16 cellular contexts compared by ENCODE assay signal in genomic region chr3:79724206-79724605, GRCh38. TPM values are rescaled to one million over a fixed set of nuclear protein-coding genes. Genes with fewer than 3 reads are reported as not detected.
DNase-seq lines count a peak whose midpoint lies in the region; ATAC-seq and TF ChIP-seq lines count a peak whose summit lies in the region.
"Had no signal": no experiment of that assay in that cellular context is flagged by ENCODE, and none has a peak within 500 bp of the region (broad histone marks: within the 10 kb centered on the region; RNA-seq: fewer than 3 reads in every experiment).

No MANE protein-coding gene starts in this region.

- no peaks in the 10 kb centered on the region for H3K36me3 ChIP-seq in prostate gland

- H3K27me3 ChIP-seq in prostate gland (replicated peaks; ENCODE audit: insufficient read depth), result no peaks in the 10 kb centered on the region

- TF ChIP-seq CTCF in C4-2B (conservative IDR thresholded peaks at IDR 0.05) (peak; percentile 8; the same call in 1 of the 2 replicates), prostate gland (IDR thresholded peaks at IDR 0.05) (no peak)

- intact Hi-C loops in prostate gland (cut with DNase I), result no loop called here

- DNase-seq in UCSD-AML1 (lab: John Stamatoyannopoulos, UW; ENCODE audit: unreplicated experiment) (peak; percentile 2), kidney tubule cell (ENCODE audit: low spot score) (peak; percentile 8), prostate gland (ENCODE audit: low spot score) (no peak), NOMO-1 (lab: John Stamatoyannopoulos, UW; ENCODE audit: unreplicated experiment in 2 of 2) (no peak), ureter (ENCODE audit: low spot score) (no peak)
- DNase-seq: activated CD4-positive, alpha-beta memory T cell treated with anti-CD3 and anti-CD28 coated beads, Interleukin-2, amount 10 ng/mL, durations not matched to agents 7 days and 5 days; activated effector memory CD4-positive, alpha-beta T cell treated with Interleukin-2 at 50 U/mL for 16 hours; aorta; immature natural killer cell; NCI-H2171 treated with DMSO at 0.1 percent for 48 hours; stimulated activated CD4-positive, alpha-beta T cell treated with anti-CD3 and anti-CD28 coated beads, Interleukin-4, amount 100 ng/mL, for 1 hour; T1000 had no signal

- TF ChIP-seq EP300 in Ishikawa (IDR thresholded peaks at IDR 0.05; ENCODE audit: borderline replicate concordance), result no peak

- no peaks in the 10 kb centered on the region for H3K4me1 ChIP-seq in prostate gland (replicated peaks)

- 0 out of 2 replicates have a peak, but pooled peaks have one; percentile 25 for TF ChIP-seq RAD21 in Ishikawa (IDR thresholded peaks at IDR 0.05; ENCODE audit: low read depth)

- H3K4me3 ChIP-seq in prostate gland, result no peak overlapping the region

- WGBS in prostate gland, result 81% methylated on average over 9 of the region's 9 CpGs

- H3K9me3 ChIP-seq in prostate gland, result no peaks in the 10 kb centered on the region

- no peak for TF ChIP-seq POLR2A in prostate gland (IDR thresholded peaks at IDR 0.05)

- no peak for ATAC-seq in GM19455 (IDR thresholded peaks at IDR 0.05; ENCODE audit: unreplicated experiment)
- ATAC-seq: stimulated activated effector memory CD8-positive, alpha-beta T cell treated with anti-CD3 and anti-CD28 coated beads, Interleukin-12 subunit alpha, Interleukin-12 subunit beta, amount 100 ng/mL, for 72 hours had no signal

- H3K27ac ChIP-seq in C4-2B, result no peak overlapping the region
- H3K27ac ChIP-seq in prostate gland, result no peak overlapping the region

TF ChIP-seq in Ishikawa, 13 proteins besides CTCF, POLR2A, EP300 and RAD21:
- no peak for TF ChIP-seq CEBPB (IDR thresholded peaks at IDR 0.05)
- TF ChIP-seq REST (IDR thresholded peaks at IDR 0.05; ENCODE audit: low read depth), result no peak
- no peak for TF ChIP-seq TAF1 (IDR thresholded peaks at IDR 0.05; ENCODE audit: low read depth)
- no peak for TF ChIP-seq TEAD4 (IDR thresholded peaks at IDR 0.05)
- TF ChIP-seq, protein P1, sequence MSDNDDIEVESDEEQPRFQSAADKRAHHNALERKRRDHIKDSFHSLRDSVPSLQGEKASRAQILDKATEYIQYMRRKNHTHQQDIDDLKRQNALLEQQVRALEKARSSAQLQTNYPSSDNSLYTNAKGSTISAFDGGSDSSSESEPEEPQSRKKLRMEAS (IDR thresholded peaks at IDR 0.05), result no peak
- TF ChIP-seq TCF12 (IDR thresholded peaks at IDR 0.05; ENCODE audit: low read depth), result no peak
- TF ChIP-seq NFIC (IDR thresholded peaks at IDR 0.05), result no peak
- TF ChIP-seq YY1 (IDR thresholded peaks at IDR 0.05; ENCODE audit: low read depth), result no peak
- no peak for TF ChIP-seq FOXM1 (IDR thresholded peaks at IDR 0.05; ENCODE audit: borderline replicate concordance, low read depth)
- TF ChIP-seq EGR1 (IDR thresholded peaks at IDR 0.05), result no peak
- no peak for TF ChIP-seq CREB1 (IDR thresholded peaks at IDR 0.05; ENCODE audit: low read depth)

RNA-seq across cellular contexts. Expression of gene ROBO1, which starts 43.6 kb away (rescaled TPM):
- 10 to 100 TPM; 37.6 to 50.8 TPM for total RNA-seq in prostate gland
- total RNA-seq in ureter, result 38.8 TPM
- total RNA-seq: activated CD4-positive, alpha-beta memory T cell treated with anti-CD3 and anti-CD28 coated beads, Interleukin-2, amount 10 ng/mL, durations not matched to agents 7 days and 5 days had no signal

Comparison
In these comparisons a context has a peak if more than half of its experiments do, and no peak if none do; other contexts are left out.
1. DNase-seq: peak in UCSD-AML1 (single experiment) and kidney tubule cell (single experiment); none in prostate gland (single experiment), NOMO-1 (0 of 2) and ureter (single experiment).